In the genomic region with DNA sequence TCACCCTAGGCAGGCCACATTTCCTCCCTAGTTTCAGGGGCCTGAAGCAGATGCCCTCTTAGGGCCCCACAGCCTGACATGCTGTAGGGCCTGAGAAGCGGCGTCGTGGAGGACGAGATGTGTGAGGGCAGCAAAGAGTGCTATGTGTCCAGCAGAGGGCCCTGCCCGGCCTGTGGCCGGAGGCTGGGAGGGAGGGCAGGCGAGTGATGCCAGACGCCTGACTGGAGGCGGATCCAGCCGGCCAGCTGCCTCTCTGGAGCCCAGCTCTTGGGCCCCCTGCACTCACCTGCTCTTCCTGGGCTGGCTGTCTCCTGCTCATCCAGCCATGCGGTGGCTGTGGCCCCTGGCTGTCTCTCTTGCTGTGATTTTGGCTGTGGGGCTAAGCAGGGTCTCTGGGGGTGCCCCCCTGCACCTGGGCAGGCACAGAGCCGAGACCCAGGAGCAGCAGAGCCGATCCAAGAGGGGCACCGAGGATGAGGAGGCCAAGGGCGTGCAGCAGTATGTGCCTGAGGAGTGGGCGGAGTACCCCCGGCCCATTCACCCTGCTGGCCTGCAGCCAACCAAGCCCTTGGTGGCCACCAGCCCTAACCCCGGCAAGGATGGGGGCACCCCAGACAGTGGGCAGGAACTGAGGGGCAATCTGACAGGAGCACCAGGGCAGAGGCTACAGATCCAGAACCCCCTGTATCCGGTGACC, we compare ENCODE assay signal across 7 cellular contexts. TPM values are rescaled to one million over a fixed set of nuclear protein-coding genes. Genes with fewer than 3 reads are reported as not detected.
A peak's percentile ranks its signal among the peaks of the same experiment; 100 is the strongest.
DNase-seq lines count a peak whose midpoint lies in the region; ATAC-seq and TF ChIP-seq lines count a peak whose summit lies in the region.

A gene with protein sequence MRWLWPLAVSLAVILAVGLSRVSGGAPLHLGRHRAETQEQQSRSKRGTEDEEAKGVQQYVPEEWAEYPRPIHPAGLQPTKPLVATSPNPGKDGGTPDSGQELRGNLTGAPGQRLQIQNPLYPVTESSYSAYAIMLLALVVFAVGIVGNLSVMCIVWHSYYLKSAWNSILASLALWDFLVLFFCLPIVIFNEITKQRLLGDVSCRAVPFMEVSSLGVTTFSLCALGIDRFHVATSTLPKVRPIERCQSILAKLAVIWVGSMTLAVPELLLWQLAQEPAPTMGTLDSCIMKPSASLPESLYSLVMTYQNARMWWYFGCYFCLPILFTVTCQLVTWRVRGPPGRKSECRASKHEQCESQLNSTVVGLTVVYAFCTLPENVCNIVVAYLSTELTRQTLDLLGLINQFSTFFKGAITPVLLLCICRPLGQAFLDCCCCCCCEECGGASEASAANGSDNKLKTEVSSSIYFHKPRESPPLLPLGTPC (plus strand): TSS at position 279 of the 697 bp plus-strand sequence. CDS start 47 bp downstream, at position 326.

- H3K9me3 ChIP-seq in upper lobe of left lung, result no peaks in the 10 kb centered on the region

- no peak within 1 kb of the TSS for H3K27ac ChIP-seq in upper lobe of left lung

- no peaks in the 10 kb centered on the region for H3K27me3 Mint-ChIP-seq in brain

- no peak for TF ChIP-seq POLR2A in upper lobe of left lung (IDR thresholded peaks at IDR 0.05)

- H3K4me1 ChIP-seq in upper lobe of left lung, result peaks cover 0 to 4% (median 1%) of the 10 kb centered on the region in 4 donors

- peak; percentile 56 for DNase-seq in M059J (ENCODE audit: low read depth)
- peak; percentile 77 for DNase-seq in kidney tubule cell (ENCODE audit: low spot score)
- peak; percentile 75 to 88 for DNase-seq in upper lobe of left lung
- DNase-seq in left colon, result no peak

- ATAC-seq in upper lobe of left lung (ENCODE audit: low FRiP score in 2 of 2) (peak; percentile 73 to 83), GM18861 (IDR thresholded peaks at IDR 0.05; ENCODE audit: unreplicated experiment) (no peak), left colon (no peak), GM19023 (IDR thresholded peaks at IDR 0.05; ENCODE audit: unreplicated experiment) (no peak)

- H3K4me3 Mint-ChIP-seq in brain, result peak within 1 kb of the TSS in 1 of 5 experiments; percentile 84

- intact Hi-C loops in left colon (cut with DNase I, micrococcal nuclease), result no loop called here

- peak within 1 kb of the TSS in 2 of 5 experiments; percentile 51 to 97 for H3K27ac Mint-ChIP-seq in brain

- TF ChIP-seq EP300 in upper lobe of left lung (IDR thresholded peaks at IDR 0.05), result no peak

- WGBS in upper lobe of left lung, 2 donors, result 57 to 62% methylated on average over 14 to 19 of the region's 19 CpGs

- H3K4me3 ChIP-seq in upper lobe of left lung, result no peak within 1 kb of the TSS

- H3K9me3 Mint-ChIP-seq in brain, result no peaks in the 10 kb centered on the region

- H3K4me1 Mint-ChIP-seq in brain, result peaks cover 15% of the 10 kb centered on the region

- no peaks in the 10 kb centered on the region for H3K27me3 ChIP-seq in upper lobe of left lung

- TF ChIP-seq CTCF in brain (conservative IDR thresholded peaks at IDR 0.05) (peak; percentile 49 to 53), upper lobe of left lung (IDR thresholded peaks at IDR 0.05) (peak; percentile 32 to 74 (median 41))

- no peaks in the 10 kb centered on the region for H3K36me3 Mint-ChIP-seq in brain

- no peaks in the 10 kb centered on the region for H3K36me3 ChIP-seq in upper lobe of left lung

RNA-seq across cellular contexts. Expression of the gene that starts here (rescaled TPM):
- total RNA-seq in M059J (2014; rRNA removed; shearing (Covaris generic)), result not detected in 2 replicates
- polyA plus RNA-seq in brain (ENCODE audit: insufficient read depth, low read depth, low replicate concordance), result 32.7 TPM
- under 1 TPM in 3 of 6 donors, not detected in 3; under 0.01 to 0.07 (median 0.03) TPM for total RNA-seq in upper lobe of left lung
- 1 to 10 TPM in 1 of 2 donors, under 1 TPM in 1; 0.76 to 2.1 TPM for total RNA-seq in left colon

Comparison
In these comparisons a context has a peak if more than half of its experiments do, and no peak if none do; other contexts are left out.
1. Peak in DNase-seq in M059J; RNA of the gene not detected or under 1 TPM.
2. Peak in DNase-seq and ATAC-seq in upper lobe of left lung; RNA of the gene not detected or under 1 TPM.